Comparison of ENCODE assay signal across 9 cellular contexts in genomic region chr11:123640677-123641494, GRCh38. TPM values are rescaled to one million over a fixed set of nuclear protein-coding genes. Genes with fewer than 3 reads are reported as not detected.
DNase-seq lines count a peak whose midpoint lies in the region; ATAC-seq, FAIRE-seq and TF ChIP-seq lines count a peak whose summit lies in the region.
"Had no signal": no experiment of that assay in that cellular context is flagged by ENCODE, and none has a peak within 500 bp of the region (broad histone marks: within the 10 kb centered on the region; RNA-seq: fewer than 3 reads in every experiment).

No MANE protein-coding gene starts in this region.

- TF ChIP-seq CTCF in heart right ventricle (IDR thresholded peaks at IDR 0.05) (peak; percentile 47 to 86 (median 81)), smooth muscle cell (IDR thresholded peaks at IDR 0.05; ENCODE audit: borderline replicate concordance, insufficient read depth, poor library complexity, severe bottlenecking) (peak; percentile 81)

- no peaks in the 10 kb centered on the region for H3K79me2 ChIP-seq in smooth muscle cell (ENCODE audit: low read depth)

- peak; percentile 30 to 49 for DNase-seq in AML-193 (lab: John Stamatoyannopoulos, UW)
- peak; percentile 4 for DNase-seq in RCC 7860 (ENCODE audit: low spot score)
- DNase-seq in activated naive CD4-positive, alpha-beta T cell treated with Interleukin-2 at 50 U/mL for 16 hours, result peak; percentile 23
- DNase-seq in heart right ventricle, result peak; percentile 19 to 29
- no peak for DNase-seq in smooth muscle cell (lab: John Stamatoyannopoulos, UW; ENCODE audit: unreplicated experiment)
- DNase-seq in putamen (ENCODE audit: low spot score), result no peak

- H3K9me3 ChIP-seq in heart right ventricle (no peaks in the 10 kb centered on the region), smooth muscle cell (replicated peaks; ENCODE audit: low read depth) (no peaks in the 10 kb centered on the region)
- H3K9me3 ChIP-seq: neutrophil had no signal

- H4K20me1 ChIP-seq in smooth muscle cell (ENCODE audit: low read depth), result no peaks in the 10 kb centered on the region

- H3K36me3 ChIP-seq in heart right ventricle (no peaks in the 10 kb centered on the region), smooth muscle cell (ENCODE audit: low read depth) (no peaks in the 10 kb centered on the region)
- H3K36me3 ChIP-seq: neutrophil had no signal

- no peak overlapping the region for H3K9ac ChIP-seq in smooth muscle cell (ENCODE audit: low read depth)

- H3K27ac ChIP-seq in heart right ventricle, result no peak overlapping the region
- no peak overlapping the region for H3K27ac ChIP-seq in smooth muscle cell (ENCODE audit: low read depth)
- H3K27ac ChIP-seq: neutrophil had no signal

- no peaks in the 10 kb centered on the region for H3K27me3 ChIP-seq in heart right ventricle
- H3K27me3 ChIP-seq in smooth muscle cell (ENCODE audit: low read depth), result peaks cover 6% of the 10 kb centered on the region

- WGBS in heart right ventricle, 2 donors, result 35% methylated on average over 22 of the region's 22 CpGs
- 36% methylated on average over 22 of the region's 22 CpGs for WGBS in smooth muscle cell (ENCODE audit: low lambda C conversion rate)

- peaks cover 0 to 5% (median 0%) of the 10 kb centered on the region in 9 donors for H3K4me1 ChIP-seq in heart right ventricle
- H3K4me1 ChIP-seq in smooth muscle cell (ENCODE audit: low read depth), result no peaks in the 10 kb centered on the region

- H3F3A ChIP-seq in smooth muscle cell (ENCODE audit: low read depth), result no peaks in the 10 kb centered on the region

- peak; percentile 86 for ATAC-seq in GM18867 (IDR thresholded peaks at IDR 0.05; ENCODE audit: unreplicated experiment)
- ATAC-seq in HG03378 (IDR thresholded peaks at IDR 0.05; ENCODE audit: unreplicated experiment), result peak; percentile 66
- peak; percentile 69 to 89 (median 77) for ATAC-seq in heart right ventricle

- H2AFZ ChIP-seq in smooth muscle cell (ENCODE audit: low read depth), result peak overlapping the region; percentile 21

- no peak for FAIRE-seq in RCC 7860 (lab: Jason Lieb, UNC)

- H3K4me3 ChIP-seq in heart right ventricle (no peak overlapping the region), smooth muscle cell (no peak overlapping the region)

- intact Hi-C loops in heart right ventricle (cut with DNase I), result loop anchor here in 9 of 10 donors (1.0 to 5.0 kb wide), 5 partner anchors 66 to 70 kb away; no protein-coding TSS in a partner anchor

- H3K4me2 ChIP-seq in smooth muscle cell, result peak overlapping the region; percentile 71

RNA-seq across cellular contexts. Expression of gene SCN3B, which starts 13.5 kb away (rescaled TPM):
- 1 to 10 TPM in 7 of 10 donors, under 1 TPM in 3; 0.26 to 3.4 (median 1.7) TPM for total RNA-seq in heart right ventricle
- under 1 TPM; 0.78 to 0.80 TPM for polyA plus RNA-seq in heart right ventricle
- total RNA-seq in smooth muscle cell, result under 0.01 TPM in 2 replicates
- 0.23 and 0.46 TPM in 2 replicates for polyA plus RNA-seq in smooth muscle cell

Comparison
In these comparisons a context has a peak if more than half of its experiments do, and no peak if none do; other contexts are left out.
1. DNase-seq: peak in AML-193 (2 of 2), RCC 7860 (single experiment), activated naive CD4-positive, alpha-beta T cell treated with Interleukin-2 at 50 U/mL for 16 hours (single experiment) and heart right ventricle (2 of 2); none in smooth muscle cell (single experiment) and putamen (single experiment).
2. Peak in every context shown above with its lines, with median percentiles within 50 percentile points of each other: ATAC-seq.